Comparison of ENCODE assay signal across 23 cellular contexts in the genomic region with DNA sequence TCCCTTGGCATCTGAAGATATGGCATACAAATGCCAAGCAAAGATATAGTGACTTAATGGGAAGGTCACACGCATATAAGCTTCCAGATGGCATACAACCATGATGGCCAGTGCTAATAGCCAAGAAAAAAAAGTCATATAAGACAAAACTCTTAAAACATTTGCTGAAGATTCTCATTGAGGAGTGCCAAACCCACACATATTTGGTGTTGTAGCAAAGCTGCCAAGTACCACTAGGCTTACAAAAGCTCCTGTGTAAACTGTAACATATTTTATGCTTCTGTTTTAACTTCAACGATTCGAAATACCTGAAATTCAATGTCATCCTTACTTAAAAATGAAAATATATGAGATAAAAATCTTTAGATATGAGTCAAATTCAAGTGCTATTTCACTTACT.
"Had no signal": no experiment of that assay in that cellular context is flagged by ENCODE, and none has a peak within 500 bp of the region (broad histone marks: within the 10 kb centered on the region; RNA-seq: fewer than 3 reads in every experiment).

No MANE protein-coding gene starts in this region.

- ATAC-seq: gastrocnemius medialis; left lobe of liver; natural killer cell treated with Interleukin-12 subunit alpha and Interleukin-12 subunit beta and Interleukin-15 and Interleukin-18, amount 100 ng/mL, for 72 hours; sciatic nerve; stimulated activated effector memory CD8-positive, alpha-beta T cell treated with anti-CD3 and anti-CD28 coated beads, Interleukin-12 subunit alpha, Interleukin-12 subunit beta, amount 100 ng/mL, for 72 hours; stimulated activated naive CD8-positive, alpha-beta T cell treated with anti-CD3 and anti-CD28 coated beads, Interleukin-15, Interleukin-2, amounts not matched to agents 100 U/mL and 50 U/mL, for 24 hours had no signal

- H3K4me3 ChIP-seq: colonic mucosa, esophagus muscularis mucosa, gastrocnemius medialis, lung, prostate gland, right atrium auricular region, smooth muscle cell, thoracic aorta, tibial nerve, upper lobe of left lung had no signal

- DNase-seq: colonic mucosa; effector memory CD4-positive, alpha-beta T cell; foreskin fibroblast; gastrocnemius medialis; head of caudate nucleus; kidney; naive B cell; stimulated activated CD4-positive, alpha-beta T cell treated with anti-CD3 and anti-CD28 coated beads, Interleukin-12 subunit alpha, Interleukin-12 subunit beta, amount 100 ng/mL, for 4 hours; stimulated activated CD4-positive, alpha-beta T cell treated with anti-CD3 and anti-CD28 coated beads, Interleukin-1b, Interleukin-23, amount 100 ng/mL, for 48 hours; stimulated activated CD4-positive, alpha-beta T cell treated with anti-CD3 and anti-CD28 coated beads, Interleukin-4, amount 100 ng/mL, for 1 hour; stimulated activated naive CD8-positive, alpha-beta T cell treated with anti-CD3 and anti-CD28 coated beads, Interleukin-15, Interleukin-2, amounts not matched to agents 100 U/mL and 50 U/mL, for 24 hours; upper lobe of left lung had no signal
